Comparison of ENCODE assay signal across 25 cellular contexts in genomic region chr14:35144029-35144428, GRCh38. TPM values are rescaled to one million over a fixed set of nuclear protein-coding genes. Genes with fewer than 3 reads are reported as not detected.
A peak's percentile ranks its signal among the peaks of the same experiment; 100 is the strongest.
DNase-seq lines count a peak whose midpoint lies in the region; ATAC-seq, FAIRE-seq and TF ChIP-seq lines count a peak whose summit lies in the region.
"Had no signal": no experiment of that assay in that cellular context is flagged by ENCODE, and none has a peak within 500 bp of the region (broad histone marks: within the 10 kb centered on the region; RNA-seq: fewer than 3 reads in every experiment).

No MANE protein-coding gene starts in this region.

- H3K27ac ChIP-seq in GM12878 (ENCODE audit: control insufficient read depth, insufficient read depth) = 0 out of 2 replicates have a peak overlapping the region, but pooled peaks have one; percentile 37
- H3K27ac ChIP-seq in caudate nucleus (ENCODE audit: low read depth, low read length) = no peak overlapping the region
- H3K27ac ChIP-seq in right cardiac atrium (ENCODE audit: low read length) = no peak overlapping the region
- H3K27ac ChIP-seq: A549; BLaER1 treated with 17β-estradiol and CSF1 and Interleukin-3, amounts not matched to agents 10 nM and 100 nM; GM23248 had no signal

- H3K4me3 ChIP-seq in GM12878 (no peak overlapping the region), right cardiac atrium (ENCODE audit: low read length) (no peak overlapping the region)
- H3K4me3 ChIP-seq: A549; BLaER1 treated with 17β-estradiol and CSF1 and Interleukin-3, amounts not matched to agents 10 nM and 100 nM; GM23248 had no signal

- POLR2A ChIA-PET in GM12878 (lab: Charles Lee) (interaction anchor here (0.6 to 1.5 kb wide), 10 partner anchors 10 to 331 kb away, joined by 3 to 9 read pairs (median 3); partner anchors contain the start of genes FAM177A1 and PPP2R3C), HEK293T (lab: Yijun Ruan, JAX) (no interaction called here)

- TF ChIP-seq CTCF in GM12878 (IDR thresholded peaks at IDR 0.05 in 2 of 3, conservative IDR thresholded peaks at IDR 0.05 in 1 of 3; ENCODE audit: control insufficient read depth in 2 of 3, extremely low read depth in 1 of 3, insufficient read depth in 1 of 3, low read depth in 3 of 3, low read length in 3 of 3) = no peak

- peak; percentile 74 for ATAC-seq in GM12878
- no peak for ATAC-seq in right cardiac atrium
- ATAC-seq: A549, HCT116 had no signal

- SMC1A ChIA-PET in GM12878 (lab: Charles Lee; ENCODE audit: uncharacterized antibody, unreplicated experiment) = interaction anchor here (0.6 to 16.3 kb wide), 20 partner anchors 11 to 545 kb away, joined by 3 to 362 read pairs (median 4); partner anchors contain the start of gene NFKBIA

- H3K36me3 ChIP-seq in GM12878 (ENCODE audit: control insufficient read depth in 2 of 2, insufficient read depth in 2 of 2, low read length in 1 of 2) = peaks cover 1 to 4% of the 10 kb centered on the region in 2 experiments; a peak in 3 of 4 replicates
- H3K36me3 ChIP-seq: BE2C had no signal

- CTCF ChIA-PET in GM12878 (lab: Yijun Ruan, JAX) = interaction anchor here (0.6 to 11.8 kb wide), 12 partner anchors 14 to 678 kb away, joined by 3 to 324 read pairs (median 6); partner anchors contain the start of gene NFKBIA
- CTCF ChIA-PET in HEK293T (lab: Yijun Ruan, JAX) = interaction anchor here (0.9 kb wide), 1 partner anchor 10 kb away, joined by 4 read pairs; no protein-coding TSS in a partner anchor

- H3K9me3 ChIP-seq in GM12878 (replicated peaks; ENCODE audit: control insufficient read depth, insufficient read depth, low read length) (no peaks in the 10 kb centered on the region), right cardiac atrium (ENCODE audit: control insufficient read depth, low read length) (no peaks in the 10 kb centered on the region)
- H3K9me3 ChIP-seq: A549, BE2C had no signal

- no TSS peak for BruUV-seq in GM12878 (replicated peaks; lab: Mats Ljungman, UMichigan)

- no peak for TF ChIP-seq RAD21 in GM12878 (IDR thresholded peaks at IDR 0.05; ENCODE audit: insufficient read depth, low read depth, low read length)

- no peaks in the 10 kb centered on the region for H3K27me3 ChIP-seq in GM12878 (replicated peaks in 1 of 2; ENCODE audit: control insufficient read depth in 2 of 2, insufficient read depth in 2 of 2, low read length in 1 of 2)
- no peaks in the 10 kb centered on the region for H3K27me3 ChIP-seq in right cardiac atrium (ENCODE audit: control insufficient read depth, insufficient read depth)
- H3K27me3 ChIP-seq: BE2C; BLaER1 treated with 17β-estradiol and CSF1 and Interleukin-3, amounts not matched to agents 10 nM and 100 nM had no signal

- H3K79me2 ChIP-seq in GM12878 (ENCODE audit: control insufficient read depth, insufficient read depth, low read length) = peaks cover 4% of the 10 kb centered on the region

- FAIRE-seq in GM12892 (lab: Jason Lieb, UNC) = peak; percentile 65
- no peak for FAIRE-seq in GM12878 (lab: Jason Lieb, UNC)
- FAIRE-seq: A549, D721Med, GM12891, H1 had no signal

- no peak for TF ChIP-seq EP300 in GM12878 (IDR thresholded peaks at IDR 0.05; ENCODE audit: borderline replicate concordance in 1 of 2, control insufficient read depth in 1 of 2, low read depth in 2 of 2, low read length in 2 of 2)

- in situ Hi-C loops in GM12878 (cut with MboI) = loop anchor here (5.0 kb wide), 2 partner anchors 263 to 543 kb away; no protein-coding TSS in a partner anchor

- intact Hi-C loops in GM12878 (cut with micrococcal nuclease; ENCODE audit: unreplicated experiment) = loop anchor here (5.0 kb wide), 3 partner anchors 83 to 543 kb away; partner anchors contain the start of gene PSMA6
- intact Hi-C loops in right cardiac atrium (cut with DNase I) = loop anchor here in 1 of 4 donors (5.0 kb wide), 1 partner anchor 273 kb away; no protein-coding TSS in a partner anchor

- peak overlapping the region; percentile 33 for H3K4me2 ChIP-seq in GM12878 (ENCODE audit: control insufficient read depth, insufficient read depth)
- H3K4me2 ChIP-seq: A549; BLaER1 treated with 17β-estradiol and CSF1 and Interleukin-3, amounts not matched to agents 10 nM and 100 nM had no signal

- no peak overlapping the region for H3K9ac ChIP-seq in GM12878 (ENCODE audit: control insufficient read depth, insufficient read depth, low read length)
- H3K9ac ChIP-seq: BLaER1 treated with 17β-estradiol and CSF1 and Interleukin-3, amounts not matched to agents 10 nM and 100 nM; GM23248 had no signal

- no peaks in the 10 kb centered on the region for H4K20me1 ChIP-seq in GM12878 (ENCODE audit: control insufficient read depth, insufficient read depth)

- TF ChIP-seq POLR2A in GM12892 (IDR thresholded peaks at IDR 0.05; ENCODE audit: low read depth, low read length) (no peak), GM12878 (IDR thresholded peaks at IDR 0.05; ENCODE audit: low read depth, low read length) (no peak)

- H2AFZ ChIP-seq in GM12878 (ENCODE audit: control insufficient read depth, low read depth, low read length) = no peak overlapping the region; the same call in 1 of the 2 replicates
- H2AFZ ChIP-seq: GM23248 had no signal

- DNase-seq in GM12892 (ENCODE audit: insufficient read length) (no peak), SW480 (ENCODE audit: low spot score) (peak; percentile 14), GM12878 (ENCODE audit: low read depth, low spot score) (no peak), caudate nucleus (lab: John Stamatoyannopoulos, UW) (no peak), right cardiac atrium (no peak), HEK293T (ENCODE audit: extremely low spot score) (no peak)
- DNase-seq: 8988T; ACHN; AML-193; BE2C; CD4-positive, alpha-beta T cell; CD8-positive, alpha-beta memory T cell; DMS 273 treated with DMSO at 0.1 percent for 48 hours; DMS79; EL; GDM1; GM23248; H7; HFFc6 had no signal

- RAD21 ChIA-PET in GM12878 (lab: Charles Lee; ENCODE audit: unreplicated experiment) = interaction anchor here (0.6 to 9.8 kb wide), 10 partner anchors 10 to 272 kb away, joined by 4 to 257 read pairs (median 7); partner anchors contain the start of gene NFKBIA

- H3K4me1 ChIP-seq in GM12878 (ENCODE audit: control insufficient read depth, insufficient read depth, low read length) (peaks cover 10% of the 10 kb centered on the region), right cardiac atrium (ENCODE audit: control insufficient read depth, insufficient read depth, low read length) (no peaks in the 10 kb centered on the region)
- H3K4me1 ChIP-seq: A549; BE2C; BLaER1 treated with 17β-estradiol and CSF1 and Interleukin-3, amounts not matched to agents 10 nM and 100 nM had no signal

- WGBS in GM12878 (ENCODE audit: insufficient coverage, insufficient replicate concordance, low lambda C conversion rate, missing lambda C conversion rate) = 100% methylated on average over 1 of the region's 1 CpG
- WGBS in right cardiac atrium = 91% methylated on average over 1 of the region's 1 CpG

TF ChIP-seq in GM12878, 131 proteins besides CTCF, POLR2A, EP300 and RAD21 (continues in another document):
- TF ChIP-seq RUNX3 (IDR thresholded peaks at IDR 0.05; ENCODE audit: low read length) = peak; percentile 76

TF ChIP-seq in HEK293T, 16 proteins besides CTCF, POLR2A, EP300 and RAD21 (continues in another document):
- TF ChIP-seq TARDBP (IDR thresholded peaks at IDR 0.05) = no peak
- TF ChIP-seq BHLHE40 (IDR thresholded peaks at IDR 0.05; ENCODE audit: borderline replicate concordance) = no peak
- no peak for TF ChIP-seq FOXA1 (IDR thresholded peaks at IDR 0.05)
- no peak for TF ChIP-seq L3MBTL2 (conservative IDR thresholded peaks at IDR 0.05)
- TF ChIP-seq NFRKB (IDR thresholded peaks at IDR 0.05) = no peak

RNA-seq across cellular contexts. Expression of gene PRORP, which starts 21.7 kb away (rescaled TPM):
- 26.4 TPM for polyA plus RNA-seq in GM12892 (2012; ENCODE audit: missing spikeins)
- total RNA-seq in GM12878 (2013; cell fraction: nucleolus; rRNA removed) = 54.6 and 61.7 TPM in 2 replicates
- total RNA-seq in GM12878 (2014; rRNA removed) (41.4 and 41.5 TPM in 2 replicates), GM12878 (2014; rRNA removed; fragmentation: Illumina TruSeq; extraction: Trizol) (48.3 and 53.2 TPM in 2 replicates), GM12878 (2021) (37.5 and 41.2 TPM in 2 replicates), right cardiac atrium (10 to 100 TPM; 13.8 to 19.6 (median 17.9) TPM)
- 26.0 TPM for polyA plus RNA-seq in GM12878 (2011; ENCODE audit: low read depth)
- polyA plus RNA-seq in GM12878 (2011; rRNA removed) (55.9 and 62.6 TPM in 2 replicates), GM12878 (2014; fragmentation: Illumina TruSeq; extraction: Trizol) (61.3 and 70.3 TPM in 2 replicates), GM12878 (2014; fragmentation: Nextera tagmentation; extraction: Ambion mirVana) (10 to 100 TPM; 45.2 TPM), GM12878 (2014; rRNA removed) (38.3 and 38.8 TPM in 2 replicates), GM12878 (2016; fragmentation: Nextera tagmentation; extraction: Ambion mirVana) (10 to 100 TPM; 48.2 to 50.9 TPM), right cardiac atrium (14.0 TPM)
- polyA plus RNA-seq in GM12878 (2011; cell fraction: cytosol; rRNA removed) = 37.4 and 42.9 TPM in 2 replicates
- polyA plus RNA-seq in GM12878 (2011; cell fraction: nucleus; rRNA removed) = 26.1 TPM in 2 replicates
- 26.6 and 30.1 TPM in 2 replicates for polyA plus RNA-seq in GM12878 (2012)
- 49.0 and 52.5 TPM in 2 replicates for polyA minus RNA-seq in GM12878 (2011; rRNA and poly(A)+ RNA removed)
- 4.7 and 7.5 TPM in 2 replicates for polyA minus RNA-seq in GM12878 (2011; cell fraction: cytosol; rRNA and poly(A)+ RNA removed)
- 19.8 and 35.6 TPM in 2 replicates for polyA minus RNA-seq in GM12878 (2011; cell fraction: nucleus; rRNA and poly(A)+ RNA removed)

RNA-seq across cellular contexts. Expression of gene PPP2R3C, which starts 22.2 kb away (rescaled TPM):
- polyA plus RNA-seq in GM12892 (2012; ENCODE audit: missing spikeins) = 55.5 TPM
- 40.8 and 43.9 TPM in 2 replicates for total RNA-seq in GM12878 (2013; cell fraction: nucleolus; rRNA removed)
- total RNA-seq in GM12878 (2014; rRNA removed) (36.2 and 44.6 TPM in 2 replicates), GM12878 (2014; rRNA removed; fragmentation: Illumina TruSeq; extraction: Trizol) (49.2 and 49.5 TPM in 2 replicates), GM12878 (2021) (29.9 and 35.8 TPM in 2 replicates), right cardiac atrium (10 to 100 TPM; 22.6 to 29.5 (median 28.3) TPM)
- 43.1 TPM for polyA plus RNA-seq in GM12878 (2011; ENCODE audit: low read depth)
- polyA plus RNA-seq in GM12878 (2011; rRNA removed) (41.8 and 59.9 TPM in 2 replicates), GM12878 (2014; fragmentation: Illumina TruSeq; extraction: Trizol) (38.3 and 42.1 TPM in 2 replicates), GM12878 (2014; fragmentation: Nextera tagmentation; extraction: Ambion mirVana) (10 to 100 TPM; 77.8 to 80.5 TPM), GM12878 (2014; rRNA removed) (24.9 and 27.6 TPM in 2 replicates), GM12878 (2016; fragmentation: Nextera tagmentation; extraction: Ambion mirVana) (10 to 100 TPM; 44.1 to 46.3 TPM), right cardiac atrium (23.1 TPM)
- polyA plus RNA-seq in GM12878 (2011; cell fraction: cytosol; rRNA removed) = 10.5 and 11.0 TPM in 2 replicates
- 14.7 and 18.4 TPM in 2 replicates for polyA plus RNA-seq in GM12878 (2011; cell fraction: nucleus; rRNA removed)
- 43.8 and 46.6 TPM in 2 replicates for polyA plus RNA-seq in GM12878 (2012)
- polyA minus RNA-seq in GM12878 (2011; rRNA and poly(A)+ RNA removed) = 15.6 and 22.5 TPM in 2 replicates
- polyA minus RNA-seq in GM12878 (2011; cell fraction: cytosol; rRNA and poly(A)+ RNA removed) = 8.3 and 11.9 TPM in 2 replicates
- polyA minus RNA-seq in GM12878 (2011; cell fraction: nucleus; rRNA and poly(A)+ RNA removed) = 7.4 and 14.1 TPM in 2 replicates
